In the genomic region with DNA sequence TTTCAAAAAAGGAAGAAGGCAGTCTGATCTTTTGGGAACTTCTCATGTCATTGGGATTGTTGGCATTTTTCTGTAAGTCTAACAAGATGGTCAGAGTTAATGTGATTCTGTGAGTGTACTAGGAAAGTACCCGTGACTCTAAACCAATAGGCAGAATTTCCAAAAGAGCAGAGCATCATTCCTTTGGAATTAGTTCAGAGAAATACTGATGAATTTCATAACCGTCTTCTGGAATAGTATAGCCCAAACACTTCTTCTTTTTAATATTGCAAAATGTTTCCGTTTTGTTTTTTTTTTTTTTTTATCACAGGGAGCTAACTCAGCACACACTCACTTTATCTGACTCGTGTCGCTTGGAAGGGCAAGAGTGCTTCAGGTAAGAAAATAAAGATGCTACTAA, we compare ENCODE assay signal across 17 cellular contexts.
"Had no signal": no experiment of that assay in that cellular context is flagged by ENCODE, and none has a peak within 500 bp of the region (broad histone marks: within the 10 kb centered on the region; RNA-seq: fewer than 3 reads in every experiment).

No MANE protein-coding gene starts in this region.

- H3K4me3 ChIP-seq: dorsolateral prefrontal cortex, heart right ventricle, psoas muscle, right lobe of liver, spleen had no signal

- H3K27me3 ChIP-seq: brain microvascular endothelial cell, dorsolateral prefrontal cortex, heart right ventricle, right lobe of liver had no signal

- H3K27ac ChIP-seq: brain microvascular endothelial cell, dorsolateral prefrontal cortex, heart right ventricle, psoas muscle, right lobe of liver, spleen, VCaP had no signal

- H3K4me1 ChIP-seq: psoas muscle, right lobe of liver, spleen had no signal

- ATAC-seq: activated naive CD4-positive, alpha-beta T cell treated with anti-CD3 and anti-CD28 coated beads, Interleukin-2, amount 50 U/mL, for 72 hours; activated T-cell treated with anti-CD3 and anti-CD28 coated beads, Interleukin-2, amount 50 U/mL, for 4 hours; heart right ventricle; left lobe of liver; psoas muscle; right lobe of liver; stimulated activated naive B cell treated with anti-CD40 and anti-IgM and Interleukin-4, amounts not matched to agents 10 μg/mL and 1 μg/mL and 100 μg/mL, for 72 hours had no signal

- H3K36me3 ChIP-seq: brain microvascular endothelial cell, heart right ventricle, right lobe of liver, spleen had no signal

- DNase-seq: activated CD4-positive, alpha-beta memory T cell treated with anti-CD3 and anti-CD28 coated beads for 36 hours; activated effector memory CD4-positive, alpha-beta T cell treated with anti-CD3 and anti-CD28 coated beads, Interleukin-2, amount 50 U/mL, for 16 hours; activated T-cell treated with anti-CD3 and anti-CD28 coated beads, Interleukin-2, amount 50 U/mL, for 4 hours; brain microvascular endothelial cell; dorsolateral prefrontal cortex; heart right ventricle; occipital lobe; psoas muscle; right lobe of liver; spleen; stimulated activated CD4-positive, alpha-beta T cell treated with anti-CD3 and anti-CD28 coated beads, Interleukin-1b, Interleukin-23, amount 100 ng/mL, for 48 hours; stimulated activated naive B cell treated with anti-CD40 and anti-IgM and Interleukin-4, amounts not matched to agents 10 μg/mL and 1 μg/mL and 100 μg/mL, for 72 hours; substantia nigra; trophoblast cell had no signal

- H3K9me3 ChIP-seq: heart right ventricle, psoas muscle, right lobe of liver, spleen had no signal
